9 cellular contexts compared by ENCODE assay signal in the genomic region with DNA sequence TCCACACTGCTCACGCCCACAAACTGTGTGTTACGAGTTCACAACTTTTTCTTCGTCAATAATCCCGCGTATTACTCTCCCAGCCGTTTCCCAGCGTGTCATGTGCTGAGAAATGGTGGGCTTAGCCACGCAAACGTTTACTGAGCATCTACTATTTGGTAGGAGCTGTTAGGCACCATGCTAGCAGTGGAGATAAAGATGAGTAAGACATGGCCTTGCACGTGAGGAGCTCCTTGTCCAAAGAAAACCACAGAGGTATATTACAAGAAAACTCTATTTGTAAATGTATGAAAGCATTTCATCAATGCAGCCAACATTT. TPM values are rescaled to one million over a fixed set of nuclear protein-coding genes. Genes with fewer than 3 reads are reported as not detected.
DNase-seq lines count a peak whose midpoint lies in the region; ATAC-seq lines count a peak whose summit lies in the region.
"Had no signal": no experiment of that assay in that cellular context is flagged by ENCODE, and none has a peak within 500 bp of the region (broad histone marks: within the 10 kb centered on the region; RNA-seq: fewer than 3 reads in every experiment).

No MANE protein-coding gene starts in this region.

- H3K9me3 Mint-ChIP-seq in activated CD8-positive, alpha-beta T cell treated with anti-CD3 and anti-CD28 coated beads, Interleukin-2, amount 10 ng/mL, durations not matched to agents 7 days and 5 days (ENCODE audit: insufficient read depth): no peaks in the 10 kb centered on the region

- H3K27ac ChIP-seq in stomach smooth muscle (ENCODE audit: low read length): peak overlapping the region; percentile 97

- peaks cover 13 to 20% of the 10 kb centered on the region in 2 donors for H3K36me3 ChIP-seq in stomach smooth muscle (ENCODE audit: control insufficient read depth in 2 of 2, insufficient read depth in 2 of 2, low read length in 2 of 2)

- H3K4me3 Mint-ChIP-seq in activated CD8-positive, alpha-beta T cell treated with anti-CD3 and anti-CD28 coated beads, Interleukin-2, amount 10 ng/mL, durations not matched to agents 7 days and 5 days: peak overlapping the region; percentile 95

- peak overlapping the region; percentile 88 to 97 for H3K9ac ChIP-seq in stomach smooth muscle (ENCODE audit: low read length in 2 of 2)

- POLR2A ChIA-PET in activated CD8-positive, alpha-beta T cell treated with anti-CD3 and anti-CD28 coated beads, Interleukin-2, amount 10 ng/mL, durations not matched to agents 7 days and 5 days (lab: Charles Lee): interaction anchor here (1.0 to 2.2 kb wide), 11 partner anchors 11 to 695 kb away, joined by 3 to 10 read pairs (median 4); no protein-coding TSS in a partner anchor

- CTCF ChIA-PET in activated CD8-positive, alpha-beta T cell treated with anti-CD3 and anti-CD28 coated beads, Interleukin-2, amount 10 ng/mL, durations not matched to agents 7 days and 5 days (lab: Charles Lee): interaction anchor here (1.1 to 5.5 kb wide), 8 partner anchors 11 to 182 kb away, joined by 3 to 58 read pairs (median 6); a partner anchor contains a TSS

- peaks cover 17% of the 10 kb centered on the region for H3K4me1 ChIP-seq in stomach smooth muscle (ENCODE audit: control insufficient read depth, insufficient read depth, low read length)

- no peaks in the 10 kb centered on the region for H3K27me3 ChIP-seq in stomach smooth muscle (ENCODE audit: control insufficient read depth in 1 of 2, insufficient read depth in 2 of 2, low read length in 2 of 2)

- peak overlapping the region; percentile 98 for H3K27ac Mint-ChIP-seq in activated CD8-positive, alpha-beta T cell treated with anti-CD3 and anti-CD28 coated beads, Interleukin-2, amount 10 ng/mL, durations not matched to agents 7 days and 5 days

- peak; percentile 26 for DNase-seq in NCI-H82 (lab: John Stamatoyannopoulos, UW)
- no peak for DNase-seq in NCI-H82 treated with DMSO at 0.1 percent for 48 hours (lab: John Stamatoyannopoulos, UW; ENCODE audit: unreplicated experiment)
- no peak for DNase-seq in activated CD8-positive, alpha-beta T cell treated with anti-CD3 and anti-CD28 coated beads, Interleukin-2, amount 10 ng/mL, durations not matched to agents 7 days and 5 days
- DNase-seq in activated effector memory CD4-positive, alpha-beta T cell treated with Interleukin-2 at 50 U/mL for 16 hours: no peak
- no peak for DNase-seq in NCI-H187 treated with DMSO at 0.1 percent for 48 hours (lab: John Stamatoyannopoulos, UW)
- DNase-seq in RPMI8226: no peak

- ATAC-seq in activated CD8-positive, alpha-beta T cell treated with anti-CD3 and anti-CD28 coated beads, Interleukin-2, amount 10 ng/mL, durations not matched to agents 7 days and 5 days: no peak

- peaks cover 15% of the 10 kb centered on the region for H3K36me3 Mint-ChIP-seq in activated CD8-positive, alpha-beta T cell treated with anti-CD3 and anti-CD28 coated beads, Interleukin-2, amount 10 ng/mL, durations not matched to agents 7 days and 5 days (ENCODE audit: low read depth)

- H3K9me3 ChIP-seq in iPS-18c (ENCODE audit: control insufficient read depth, insufficient read depth, low read length) (no peaks in the 10 kb centered on the region), stomach smooth muscle (ENCODE audit: control insufficient read depth in 2 of 2, low read length in 2 of 2) (no peaks in the 10 kb centered on the region)

- H3K4me1 Mint-ChIP-seq in activated CD8-positive, alpha-beta T cell treated with anti-CD3 and anti-CD28 coated beads, Interleukin-2, amount 10 ng/mL, durations not matched to agents 7 days and 5 days (ENCODE audit: low read depth): peaks cover 29% of the 10 kb centered on the region

- H3K4me3 ChIP-seq in iPS-18c (ENCODE audit: insufficient read depth, low read depth, low read length) (peak overlapping the region; percentile 93), stomach smooth muscle (ENCODE audit: low read length in 2 of 2) (peak overlapping the region; percentile 94 to 100)

- peaks cover 3% of the 10 kb centered on the region for H3K27me3 Mint-ChIP-seq in activated CD8-positive, alpha-beta T cell treated with anti-CD3 and anti-CD28 coated beads, Interleukin-2, amount 10 ng/mL, durations not matched to agents 7 days and 5 days (ENCODE audit: low read depth)

RNA-seq across cellular contexts. Expression of a gene that starts 0.8 kb away (rescaled TPM):
- 10 to 100 TPM; 14.0 to 15.9 TPM for total RNA-seq in activated CD8-positive, alpha-beta T cell treated with anti-CD3 and anti-CD28 coated beads, Interleukin-2, amount 10 ng/mL, durations not matched to agents 7 days and 5 days

RNA-seq across cellular contexts. Expression of a gene that starts 22.1 kb away (rescaled TPM):
- total RNA-seq in activated CD8-positive, alpha-beta T cell treated with anti-CD3 and anti-CD28 coated beads, Interleukin-2, amount 10 ng/mL, durations not matched to agents 7 days and 5 days: not detected
- total RNA-seq: activated CD8-positive, alpha-beta memory T cell treated with anti-CD3 and anti-CD28 coated beads for 36 hours had no signal

RNA-seq across cellular contexts. Expression of a gene that starts 41.1 kb away (rescaled TPM):
- total RNA-seq in activated CD8-positive, alpha-beta T cell treated with anti-CD3 and anti-CD28 coated beads, Interleukin-2, amount 10 ng/mL, durations not matched to agents 7 days and 5 days: 10 to 100 TPM; 37.7 to 37.9 TPM

RNA-seq across cellular contexts. Expression of a gene that starts 41.2 kb away (rescaled TPM):
- 1 to 10 TPM; 5.2 to 6.4 TPM for total RNA-seq in activated CD8-positive, alpha-beta T cell treated with anti-CD3 and anti-CD28 coated beads, Interleukin-2, amount 10 ng/mL, durations not matched to agents 7 days and 5 days
